In genomic region chr9:123090198-123090896, GRCh38 we compare ENCODE assay signal across 21 cellular contexts. TPM values are rescaled to one million over a fixed set of nuclear protein-coding genes. Genes with fewer than 3 reads are reported as not detected.
A peak's percentile ranks its signal among the peaks of the same experiment; 100 is the strongest.
DNase-seq lines count a peak whose midpoint lies in the region; TF ChIP-seq lines count a peak whose summit lies in the region.
"Had no signal": no experiment of that assay in that cellular context is flagged by ENCODE, and none has a peak within 500 bp of the region (broad histone marks: within the 10 kb centered on the region; RNA-seq: fewer than 3 reads in every experiment).

No MANE protein-coding gene starts in this region.

- H3K4me3 Mint-ChIP-seq in nephron progenitor cell = no peak overlapping the region
- no peak overlapping the region for H3K4me3 Mint-ChIP-seq in activated CD4-positive, alpha-beta memory T cell treated with anti-CD3 and anti-CD28 coated beads, Interleukin-2, amount 10 ng/mL, durations not matched to agents 7 days and 5 days
- H3K4me3 Mint-ChIP-seq: activated CD4-positive, alpha-beta T cell treated with anti-CD3 and anti-CD28 coated beads, Interleukin-2, amount 10 ng/mL, durations not matched to agents 24 days and 14 days; effector memory CD8-positive, alpha-beta T cell had no signal

- peaks cover 69% of the 10 kb centered on the region for H3K36me3 Mint-ChIP-seq in nephron progenitor cell (ENCODE audit: low read depth)
- H3K36me3 Mint-ChIP-seq in activated CD4-positive, alpha-beta memory T cell treated with anti-CD3 and anti-CD28 coated beads, Interleukin-2, amount 10 ng/mL, durations not matched to agents 7 days and 5 days (ENCODE audit: low read depth) = peaks cover 21% of the 10 kb centered on the region

- H3K4me3 ChIP-seq in AG10803 (ENCODE audit: low read length) (no peak overlapping the region), HUES64 (ENCODE audit: low read length) (no peak overlapping the region), adipocyte (ENCODE audit: low read length) (no peak overlapping the region)
- H3K4me3 ChIP-seq: heart right ventricle, K562, right atrium auricular region had no signal

- peaks cover 71% of the 10 kb centered on the region for H3K36me3 ChIP-seq in HUES64 (ENCODE audit: insufficient read depth, low read length)
- H3K36me3 ChIP-seq in adipocyte (ENCODE audit: control insufficient read depth, insufficient read depth, low read length, severe bottlenecking) = peaks cover 60% of the 10 kb centered on the region

- peak; percentile 80 for DNase-seq in AG10803 (ENCODE audit: low read depth)
- DNase-seq in adipocyte (ENCODE audit: low read depth) = peak; percentile 27
- no peak for DNase-seq in nephron progenitor cell
- DNase-seq in NCI-H187 (lab: John Stamatoyannopoulos, UW) = no peak
- DNase-seq in AG20443 (ENCODE audit: low spot score) = no peak
- no peak for DNase-seq in NCI-H1436 treated with DMSO at 0.1 percent for 48 hours (lab: John Stamatoyannopoulos, UW)
- no peak for DNase-seq in activated CD4-positive, alpha-beta memory T cell treated with anti-CD3 and anti-CD28 coated beads, Interleukin-2, amount 10 ng/mL, durations not matched to agents 7 days and 5 days
- DNase-seq: activated CD4-positive, alpha-beta T cell treated with anti-CD3 and anti-CD28 coated beads, Interleukin-2, amount 10 ng/mL, durations not matched to agents 24 days and 14 days; activated gamma-delta T cell treated with Interleukin-2 at 50 U/mL for 16 hours; anterior cingulate cortex; BE2C; Caco-2; effector memory CD8-positive, alpha-beta T cell; heart right ventricle; NCI-H2029; NCI-H510A; stimulated activated CD4-positive, alpha-beta T cell treated with anti-CD3 and anti-CD28 coated beads, Interleukin-12 subunit alpha, Interleukin-12 subunit beta, amount 100 ng/mL, for 4 hours had no signal

- no peaks in the 10 kb centered on the region for H3K27me3 Mint-ChIP-seq in nephron progenitor cell (ENCODE audit: low read depth, poor library complexity)
- H3K27me3 Mint-ChIP-seq in activated CD4-positive, alpha-beta memory T cell treated with anti-CD3 and anti-CD28 coated beads, Interleukin-2, amount 10 ng/mL, durations not matched to agents 7 days and 5 days = no peaks in the 10 kb centered on the region
- H3K27me3 Mint-ChIP-seq: activated CD4-positive, alpha-beta T cell treated with anti-CD3 and anti-CD28 coated beads, Interleukin-2, amount 10 ng/mL, durations not matched to agents 24 days and 14 days; effector memory CD8-positive, alpha-beta T cell had no signal

- H3K4me1 ChIP-seq in HUES64 (ENCODE audit: insufficient read depth, low read length) (peaks cover 3% of the 10 kb centered on the region; the same call in 1 of the 2 replicates), adipocyte (ENCODE audit: control insufficient read depth, insufficient read depth, low read length) (no peaks in the 10 kb centered on the region)
- H3K4me1 ChIP-seq: Caco-2, right atrium auricular region had no signal

- POLR2A ChIA-PET in activated CD4-positive, alpha-beta memory T cell treated with anti-CD3 and anti-CD28 coated beads, Interleukin-2, amount 10 ng/mL, durations not matched to agents 7 days and 5 days (lab: Charles Lee) = interaction anchor here (0.7 kb wide), 1 partner anchor 249 kb away, joined by 4 read pairs; no protein-coding TSS in a partner anchor

- H3K9ac ChIP-seq in HUES64 (ENCODE audit: low read depth, low read length) (no peak overlapping the region), adipocyte (ENCODE audit: low read length) (no peak overlapping the region)

- H3K27me3 ChIP-seq in HUES64 (ENCODE audit: insufficient read depth, low read length) (no peaks in the 10 kb centered on the region), adipocyte (replicated peaks; ENCODE audit: control insufficient read depth, insufficient read depth, low read length) (no peaks in the 10 kb centered on the region)
- H3K27me3 ChIP-seq: BE2C, heart right ventricle, right atrium auricular region had no signal

- CTCF ChIA-PET in activated CD4-positive, alpha-beta memory T cell treated with anti-CD3 and anti-CD28 coated beads, Interleukin-2, amount 10 ng/mL, durations not matched to agents 7 days and 5 days (lab: Charles Lee) = interaction anchor here (0.6 to 0.8 kb wide), 3 partner anchors 16 to 259 kb away, joined by 3 read pairs; no protein-coding TSS in a partner anchor

- H3K9me3 Mint-ChIP-seq in nephron progenitor cell = no peaks in the 10 kb centered on the region
- no peaks in the 10 kb centered on the region for H3K9me3 Mint-ChIP-seq in activated CD4-positive, alpha-beta memory T cell treated with anti-CD3 and anti-CD28 coated beads, Interleukin-2, amount 10 ng/mL, durations not matched to agents 7 days and 5 days
- H3K9me3 Mint-ChIP-seq: activated CD4-positive, alpha-beta T cell treated with anti-CD3 and anti-CD28 coated beads, Interleukin-2, amount 10 ng/mL, durations not matched to agents 24 days and 14 days; effector memory CD8-positive, alpha-beta T cell had no signal

- H3K27ac ChIP-seq in HUES64 (ENCODE audit: low read depth, low read length) = peak overlapping the region; percentile 19; the same call in 1 of the 2 replicates
- H3K27ac ChIP-seq: heart right ventricle, right atrium auricular region, RWPE1 had no signal

- no peaks in the 10 kb centered on the region for H3K4me1 Mint-ChIP-seq in nephron progenitor cell
- H3K4me1 Mint-ChIP-seq in activated CD4-positive, alpha-beta memory T cell treated with anti-CD3 and anti-CD28 coated beads, Interleukin-2, amount 10 ng/mL, durations not matched to agents 7 days and 5 days = peaks cover 3% of the 10 kb centered on the region

- H3K9me3 ChIP-seq in HUES64 (ENCODE audit: insufficient read depth, low read depth, low read length) = no peaks in the 10 kb centered on the region
- H3K9me3 ChIP-seq in adipocyte (ENCODE audit: control insufficient read depth, low read length) = no peaks in the 10 kb centered on the region
- H3K9me3 ChIP-seq: BE2C, Caco-2, heart right ventricle, right atrium auricular region had no signal

- 93% methylated on average over 8 of the region's 8 CpGs for WGBS in HUES64

- TF ChIP-seq CTCF in AG10803 (conservative IDR thresholded peaks at IDR 0.05; ENCODE audit: low read length) (no peak), nephron progenitor cell (IDR thresholded peaks at IDR 0.05) (no peak)

- peak overlapping the region; percentile 54 for H3K27ac Mint-ChIP-seq in nephron progenitor cell
- H3K27ac Mint-ChIP-seq in activated CD4-positive, alpha-beta memory T cell treated with anti-CD3 and anti-CD28 coated beads, Interleukin-2, amount 10 ng/mL, durations not matched to agents 7 days and 5 days = no peak overlapping the region
- H3K27ac Mint-ChIP-seq: activated CD4-positive, alpha-beta T cell treated with anti-CD3 and anti-CD28 coated beads, Interleukin-2, amount 10 ng/mL, durations not matched to agents 24 days and 14 days had no signal

RNA-seq across cellular contexts. Expression of gene GPR21, which starts 56.9 kb away (rescaled TPM):
- not detected for polyA plus RNA-seq in HUES64 (2013, experiment 1 of 2)
- not detected for polyA plus RNA-seq in HUES64 (2013, experiment 2 of 2)
- under 1 TPM; 0.58 to 0.88 TPM for total RNA-seq in activated CD4-positive, alpha-beta memory T cell treated with anti-CD3 and anti-CD28 coated beads, Interleukin-2, amount 10 ng/mL, durations not matched to agents 7 days and 5 days
- polyA plus RNA-seq: K562 had no signal

Comparison
In these comparisons a context has a peak if more than half of its experiments do, and no peak if none do; other contexts are left out.
1. DNase-seq: peak in AG10803 (single experiment) and adipocyte (single experiment); none in nephron progenitor cell (single experiment), NCI-H187 (0 of 2), AG20443 (single experiment), NCI-H1436 treated with DMSO at 0.1 percent for 48 hours (single experiment) and activated CD4-positive, alpha-beta memory T cell treated with anti-CD3 and anti-CD28 coated beads, Interleukin-2, amount 10 ng/mL, durations not matched to agents 7 days and 5 days (single experiment).